14 cellular contexts compared by ENCODE assay signal in the genomic region with DNA sequence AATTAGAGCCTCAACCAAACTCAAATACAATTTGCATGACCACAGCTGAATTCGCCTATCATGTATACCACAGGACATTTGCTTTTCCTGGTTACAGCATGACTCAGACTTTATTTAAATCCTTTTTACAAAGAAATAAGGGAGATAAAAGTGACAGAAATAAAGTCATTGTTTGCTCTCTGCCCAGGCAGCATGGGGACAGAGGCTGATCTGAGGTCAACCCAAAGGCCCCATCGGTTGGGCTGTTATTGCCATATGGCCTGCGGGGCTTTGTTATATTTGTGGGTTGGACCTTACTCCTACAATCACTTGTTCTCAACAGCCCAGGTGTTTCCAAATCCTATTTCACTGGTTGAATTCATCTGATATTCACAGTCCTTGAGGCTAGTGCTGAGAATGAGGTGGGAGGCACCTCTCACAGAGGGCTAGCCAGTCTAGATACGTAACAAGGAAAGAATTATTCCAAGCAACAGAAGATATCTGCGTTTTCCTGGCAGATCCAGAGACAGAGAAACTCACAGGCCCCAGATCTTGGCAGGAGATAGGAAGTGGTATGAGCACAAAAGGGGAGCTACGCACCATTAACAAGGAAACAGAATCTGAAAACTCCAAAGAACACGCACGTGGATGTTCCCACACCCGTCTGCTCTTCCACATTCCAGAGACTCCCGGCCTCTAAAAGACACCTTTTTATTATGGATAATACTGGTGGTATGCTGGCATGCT.
DNase-seq lines count a peak whose midpoint lies in the region; ATAC-seq and TF ChIP-seq lines count a peak whose summit lies in the region.
"Had no signal": no experiment of that assay in that cellular context is flagged by ENCODE, and none has a peak within 500 bp of the region (broad histone marks: within the 10 kb centered on the region; RNA-seq: fewer than 3 reads in every experiment).

No MANE protein-coding gene starts in this region.

- H3K9me3 ChIP-seq in breast epithelium (no peaks in the 10 kb centered on the region), mucosa of descending colon (no peaks in the 10 kb centered on the region), uterus (no peaks in the 10 kb centered on the region)

- H3K27ac ChIP-seq in breast epithelium (peak overlapping the region; percentile 72 to 81), uterus (peak overlapping the region; percentile 45 to 64)
- H3K27ac ChIP-seq: KMS-11 had no signal

- POLR2A ChIA-PET in MCF 10A (lab: Yijun Ruan, JAX) = interaction anchor here (1.3 to 1.5 kb wide), 4 partner anchors 9 to 25 kb away, joined by 3 to 5 read pairs (median 4); no protein-coding TSS in a partner anchor

- peaks cover 73% of the 10 kb centered on the region for H3K4me1 Mint-ChIP-seq in MCF 10A (ENCODE audit: insufficient read depth, unreplicated experiment)

- H3K4me1 ChIP-seq in breast epithelium (no peaks in the 10 kb centered on the region), mucosa of descending colon (ENCODE audit: low read depth) (peaks cover 22% of the 10 kb centered on the region), uterus (peaks cover 0 to 4% of the 10 kb centered on the region in 2 donors)

- CTCF ChIA-PET in MCF 10A (lab: Yijun Ruan, JAX) = interaction anchor here (0.5 to 6.7 kb wide), 7 partner anchors 14 to 343 kb away, joined by 3 to 64 read pairs (median 3); no protein-coding TSS in a partner anchor

- peak in 1 of 2 donors; percentile 50 for DNase-seq in breast epithelium (ENCODE audit: low spot score in 2 of 2)
- DNase-seq in MCF 10A (ENCODE audit: unreplicated experiment) = no peak
- DNase-seq in epithelial cell of esophagus (ENCODE audit: low read depth) = peak; percentile 50
- DNase-seq in mucosa of descending colon = peak in 1 of 3 donors; percentile 63
- DNase-seq in uterus = no peak
- no peak for DNase-seq in NCI-H226
- no peak for DNase-seq in amniotic stem cell (lab: John Stamatoyannopoulos, UW)
- DNase-seq in posterior vena cava (ENCODE audit: low spot score) = no peak
- DNase-seq: ACHN; activated CD4-positive, alpha-beta T cell treated with anti-CD3 and anti-CD28 coated beads for 4 hours; activated naive CD8-positive, alpha-beta T cell treated with anti-CD3 and anti-CD28 coated beads, Interleukin-2, amount 10 ng/mL, durations not matched to agents 7 days and 5 days; stimulated activated naive B cell treated with anti-CD40 and anti-IgM and Interleukin-4, amounts not matched to agents 10 μg/mL and 1 μg/mL and 100 μg/mL, for 72 hours had no signal

- BruUV-seq in MCF 10A (replicated peaks; lab: Mats Ljungman, UMichigan) = no TSS peak

- H3K9me3 Mint-ChIP-seq in MCF 10A (ENCODE audit: unreplicated experiment) = no peaks in the 10 kb centered on the region
- H3K9me3 Mint-ChIP-seq: activated naive CD8-positive, alpha-beta T cell treated with anti-CD3 and anti-CD28 coated beads, Interleukin-2, amount 10 ng/mL, durations not matched to agents 7 days and 5 days; memory B cell had no signal

- H3K36me3 ChIP-seq in breast epithelium (no peaks in the 10 kb centered on the region), mucosa of descending colon (ENCODE audit: low read depth) (no peaks in the 10 kb centered on the region), uterus (no peaks in the 10 kb centered on the region)

- no peak overlapping the region for H3K4me3 Mint-ChIP-seq in MCF 10A (ENCODE audit: unreplicated experiment)
- H3K4me3 Mint-ChIP-seq: activated naive CD8-positive, alpha-beta T cell treated with anti-CD3 and anti-CD28 coated beads, Interleukin-2, amount 10 ng/mL, durations not matched to agents 7 days and 5 days; memory B cell; stimulated activated naive B cell treated with anti-CD40 and anti-IgM and Interleukin-4, amounts not matched to agents 10 μg/mL and 1 μg/mL and 100 μg/mL, for 72 hours had no signal

- H3K27me3 Mint-ChIP-seq in MCF 10A (ENCODE audit: insufficient read depth, unreplicated experiment) = no peaks in the 10 kb centered on the region
- H3K27me3 Mint-ChIP-seq: activated naive CD8-positive, alpha-beta T cell treated with anti-CD3 and anti-CD28 coated beads, Interleukin-2, amount 10 ng/mL, durations not matched to agents 7 days and 5 days; memory B cell; stimulated activated naive B cell treated with anti-CD40 and anti-IgM and Interleukin-4, amounts not matched to agents 10 μg/mL and 1 μg/mL and 100 μg/mL, for 72 hours had no signal

- no peaks in the 10 kb centered on the region for H3K27me3 ChIP-seq in breast epithelium
- H3K27me3 ChIP-seq in uterus = no peaks in the 10 kb centered on the region

- no peak for TF ChIP-seq POLR2A in breast epithelium (IDR thresholded peaks at IDR 0.05)
- TF ChIP-seq POLR2A in uterus (IDR thresholded peaks at IDR 0.05) = no peak

- TF ChIP-seq CTCF in breast epithelium (IDR thresholded peaks at IDR 0.05) = no peak
- no peak for TF ChIP-seq CTCF in MCF 10A (IDR thresholded peaks at IDR 0.05; ENCODE audit: unreplicated experiment)
- no peak for TF ChIP-seq CTCF in epithelial cell of esophagus (IDR thresholded peaks at IDR 0.05; ENCODE audit: insufficient read depth, low read depth, low read length, missing control alignments)
- no peak for TF ChIP-seq CTCF in mucosa of descending colon (IDR thresholded peaks at IDR 0.05)
- no peak for TF ChIP-seq CTCF in uterus (IDR thresholded peaks at IDR 0.05)

- intact Hi-C loops in breast epithelium (cut with DNase I; ENCODE audit: low total_unique reads) = no loop called here
- intact Hi-C loops in MCF 10A (cut with micrococcal nuclease) = no loop called here
- intact Hi-C loops in mucosa of descending colon (cut with DNase I, micrococcal nuclease) = no loop called here
- intact Hi-C loops in uterus (cut with DNase I; ENCODE audit: low total_unique reads) = no loop called here
- intact Hi-C loops in posterior vena cava (cut with DNase I) = no loop called here

- no peak overlapping the region for H3K27ac Mint-ChIP-seq in MCF 10A (ENCODE audit: low read depth, unreplicated experiment)
- H3K27ac Mint-ChIP-seq: activated naive CD8-positive, alpha-beta T cell treated with anti-CD3 and anti-CD28 coated beads, Interleukin-2, amount 10 ng/mL, durations not matched to agents 7 days and 5 days; stimulated activated naive B cell treated with anti-CD40 and anti-IgM and Interleukin-4, amounts not matched to agents 10 μg/mL and 1 μg/mL and 100 μg/mL, for 72 hours had no signal

- peak; percentile 86 for ATAC-seq in mucosa of descending colon
- ATAC-seq: stimulated activated naive B cell treated with anti-CD40 and anti-IgM and Interleukin-4, amounts not matched to agents 10 μg/mL and 1 μg/mL and 100 μg/mL, for 72 hours had no signal

- peaks cover 34% of the 10 kb centered on the region for H3K36me3 Mint-ChIP-seq in MCF 10A (ENCODE audit: insufficient read depth, unreplicated experiment)

- H3K4me3 ChIP-seq in breast epithelium = no peak overlapping the region
- no peak overlapping the region for H3K4me3 ChIP-seq in epithelial cell of esophagus (ENCODE audit: low read length)
- H3K4me3 ChIP-seq in mucosa of descending colon = no peak overlapping the region
- no peak overlapping the region for H3K4me3 ChIP-seq in uterus
